Comparison of ENCODE assay signal across 18 cellular contexts in the genomic region with DNA sequence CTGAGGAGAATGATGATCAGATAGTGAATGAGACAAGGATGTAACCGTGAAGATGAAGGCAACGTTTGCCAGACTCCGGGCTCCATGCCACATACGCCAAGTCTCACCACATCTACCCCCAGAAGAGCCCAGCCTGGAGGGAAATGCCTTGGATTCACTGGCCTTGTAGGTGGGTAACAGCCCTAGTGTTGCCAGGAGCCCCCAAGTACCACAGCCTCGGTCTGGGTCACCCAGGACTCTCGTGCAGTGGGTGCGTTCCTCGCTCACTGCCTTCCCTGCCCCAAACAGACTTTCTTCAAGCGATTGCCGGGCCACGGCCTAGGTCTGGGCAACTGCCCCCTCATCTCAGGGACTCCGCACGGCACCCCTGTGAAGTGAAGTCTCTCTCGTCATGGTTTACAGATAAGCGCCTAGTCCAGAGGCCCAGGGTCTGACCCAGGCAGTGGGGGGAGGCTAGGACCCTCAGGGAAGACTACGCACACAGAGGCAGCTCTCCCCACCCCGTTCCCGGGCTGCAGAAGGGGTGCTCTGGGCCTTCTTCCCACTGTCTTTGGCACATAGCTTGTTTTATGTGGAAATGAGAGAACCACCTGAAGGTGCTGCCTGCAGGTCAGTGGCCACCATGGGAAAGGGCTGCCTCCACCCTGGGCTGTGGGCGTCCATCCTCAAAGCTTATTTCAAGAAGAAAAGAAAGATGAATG.
A peak's percentile ranks its signal among the peaks of the same experiment; 100 is the strongest.
DNase-seq lines count a peak whose midpoint lies in the region; TF ChIP-seq lines count a peak whose summit lies in the region.
"Had no signal": no experiment of that assay in that cellular context is flagged by ENCODE, and none has a peak within 500 bp of the region (broad histone marks: within the 10 kb centered on the region; RNA-seq: fewer than 3 reads in every experiment).

No MANE protein-coding gene starts in this region.

- H3K4me1 ChIP-seq in left ventricle myocardium inferior (peaks cover 5% of the 10 kb centered on the region), ovary (ENCODE audit: insufficient read depth) (no peaks in the 10 kb centered on the region)

- no peak overlapping the region for H3K4me3 Mint-ChIP-seq in HFFc6
- H3K4me3 Mint-ChIP-seq: B cell; CD4-positive, alpha-beta memory T cell had no signal

- DNase-seq in cardiac septum (ENCODE audit: low spot score) (peak; percentile 62), left ventricle myocardium inferior (no peak), dorsolateral prefrontal cortex (peak in 7 of 10 donors; percentile 1 to 20 (median 16)), ovary (peak in 4 of 5 donors; percentile 1 to 15 (median 9)), ureter (ENCODE audit: low spot score) (peak; percentile 29), activated gamma-delta T cell treated with Interleukin-2 at 50 U/mL for 16 hours (no peak), HFFc6 (no peak), Ammon's horn (ENCODE audit: low spot score) (no peak)
- DNase-seq: ACHN; CD4-positive, alpha-beta memory T cell; DND-41; MM.1S; NCI-H1105 treated with DMSO at 0.1 percent for 48 hours; NCI-H187; NCI-H446 treated with DMSO at 0.1 percent for 48 hours; NCI-H748 treated with DMSO at 0.1 percent for 48 hours; Right ventricle myocardium superior had no signal

- H3K36me3 Mint-ChIP-seq in HFFc6 (ENCODE audit: low read depth): peaks cover 8% of the 10 kb centered on the region; the same call in 1 of the 2 replicates
- H3K36me3 Mint-ChIP-seq: CD4-positive, alpha-beta memory T cell had no signal

- no peaks in the 10 kb centered on the region for H3K4me1 Mint-ChIP-seq in HFFc6 (ENCODE audit: low read depth)
- H3K4me1 Mint-ChIP-seq: B cell; CD4-positive, alpha-beta memory T cell had no signal

- H3K27me3 Mint-ChIP-seq in HFFc6 (ENCODE audit: insufficient read depth): no peaks in the 10 kb centered on the region

- no peak for TF ChIP-seq POLR2A in ovary (IDR thresholded peaks at IDR 0.05)

- H3K9me3 ChIP-seq in left ventricle myocardium inferior (replicated peaks) (no peaks in the 10 kb centered on the region), ovary (no peaks in the 10 kb centered on the region)

- H3K27ac ChIP-seq in left ventricle myocardium inferior (replicated peaks) (no peak overlapping the region), dorsolateral prefrontal cortex (no peak overlapping the region), ovary (no peak overlapping the region)

- H3K36me3 ChIP-seq in left ventricle myocardium inferior (no peaks in the 10 kb centered on the region), ovary (no peaks in the 10 kb centered on the region)

- TF ChIP-seq EP300 in ovary (IDR thresholded peaks at IDR 0.05): no peak

- WGBS in ovary, 3 donors: 80 to 87% (median 85%) methylated on average over 19 of the region's 19 CpGs

- no peak overlapping the region for H3K4me3 ChIP-seq in left ventricle myocardium inferior
- H3K4me3 ChIP-seq in dorsolateral prefrontal cortex: no peak overlapping the region
- no peak overlapping the region for H3K4me3 ChIP-seq in ovary

- TF ChIP-seq CTCF in left ventricle myocardium inferior (IDR thresholded peaks at IDR 0.05; ENCODE audit: borderline replicate concordance) (no peak), dorsolateral prefrontal cortex (IDR thresholded peaks at IDR 0.05 in 54 of 56, conservative IDR thresholded peaks at IDR 0.05 in 2 of 56; ENCODE audit: low read depth in 1 of 56, partially characterized antibody in 56 of 56) (no peak), ovary (IDR thresholded peaks at IDR 0.05) (no peak), HFFc6 (IDR thresholded peaks at IDR 0.05) (no peak)

- H3K9me3 Mint-ChIP-seq in HFFc6: peaks cover 58% of the 10 kb centered on the region
- H3K9me3 Mint-ChIP-seq: CD4-positive, alpha-beta memory T cell had no signal

- H3K27me3 ChIP-seq in left ventricle myocardium inferior (ENCODE audit: low read depth) (peaks cover 9% of the 10 kb centered on the region), dorsolateral prefrontal cortex (peaks cover 0 to 3% (median 0%) of the 10 kb centered on the region in 45 donors), ovary (no peaks in the 10 kb centered on the region)

- H3K27ac Mint-ChIP-seq in HFFc6: no peak overlapping the region
- H3K27ac Mint-ChIP-seq: B cell; CD4-positive, alpha-beta memory T cell had no signal

- intact Hi-C loops in cardiac septum (cut with DNase I) (no loop called here), left ventricle myocardium inferior (cut with micrococcal nuclease) (no loop called here), dorsolateral prefrontal cortex (cut with DNase I) (no loop called here), ovary (cut with DNase I) (no loop called here)

Comparison
In these comparisons a context has a peak if more than half of its experiments do, and no peak if none do; other contexts are left out.
1. DNase-seq: peak in cardiac septum (single experiment), dorsolateral prefrontal cortex (7 of 10), ovary (4 of 5) and ureter (single experiment); none in left ventricle myocardium inferior (single experiment), activated gamma-delta T cell treated with Interleukin-2 at 50 U/mL for 16 hours (single experiment), HFFc6 (single experiment) and Ammon's horn (single experiment).